ENCODE assay signal across 1 cellular context in genomic region chr6:166387642-166388325, GRCh38.
TF ChIP-seq lines count a peak whose summit lies in the region.

No MANE protein-coding gene starts in this region.

TF ChIP-seq in HepG2, 621 proteins besides CTCF, POLR2A, EP300 and RAD21 (continued from another document and continues in another):
- no peak for TF ChIP-seq AKAP8 (CRISPR knock-in tag; IDR thresholded peaks at IDR 0.05)
- peak; percentile 85 for TF ChIP-seq TARDBP (CRISPR knock-in tag; IDR thresholded peaks at IDR 0.05)
- no peak for TF ChIP-seq ZNF234 (CRISPR knock-in tag; conservative IDR thresholded peaks at IDR 0.05)
- peak; percentile 21; the same call in 1 of the 2 replicates for TF ChIP-seq ZNF160 (CRISPR knock-in tag; IDR thresholded peaks at IDR 0.05)
- no peak for TF ChIP-seq ZHX2 (IDR thresholded peaks at IDR 0.05; ENCODE audit: low read depth)
- peak; percentile 68; the same call in 1 of the 2 replicates for TF ChIP-seq ZHX2 (CRISPR knock-in tag; IDR thresholded peaks at IDR 0.05; ENCODE audit: borderline replicate concordance)
- no peak for TF ChIP-seq ZNF280D (CRISPR knock-in tag; IDR thresholded peaks at IDR 0.05)
- no peak for TF ChIP-seq CREB1 (IDR thresholded peaks at IDR 0.05)
- peak; percentile 82 for TF ChIP-seq CREB1 (CRISPR knock-in tag; IDR thresholded peaks at IDR 0.05)
- 0 out of 2 replicates have a peak, but pooled peaks have one; percentile 11 for TF ChIP-seq CREB3 (CRISPR knock-in tag; IDR thresholded peaks at IDR 0.05)
- no peak for TF ChIP-seq CENPBD1 (CRISPR knock-in tag; IDR thresholded peaks at IDR 0.05; ENCODE audit: borderline replicate concordance, low read depth)
- peak; percentile 94 for TF ChIP-seq NR2F2 (IDR thresholded peaks at IDR 0.05; ENCODE audit: borderline replicate concordance, low read depth)
- peak; percentile 41; the same call in 1 of the 2 replicates for TF ChIP-seq ZNF292 (CRISPR knock-in tag; IDR thresholded peaks at IDR 0.05; ENCODE audit: borderline replicate concordance, low read depth)
- TF ChIP-seq HIVEP1 (CRISPR knock-in tag; IDR thresholded peaks at IDR 0.05), result 0 out of 2 replicates have a peak, but pooled peaks have one; percentile 9
- TF ChIP-seq TCF12 (IDR thresholded peaks at IDR 0.05), result no peak
- peak; percentile 52; the same call in 1 of the 2 replicates for TF ChIP-seq TCF12 (CRISPR knock-in tag; IDR thresholded peaks at IDR 0.05)
- TF ChIP-seq DR1 (CRISPR knock-in tag; IDR thresholded peaks at IDR 0.05), result no peak
- no peak for TF ChIP-seq SRSF4 (IDR thresholded peaks at IDR 0.05; ENCODE audit: low read depth, low read length, poor library complexity, severe bottlenecking)
- 0 out of 2 replicates have a peak, but pooled peaks have one; percentile 55 for TF ChIP-seq REPIN1 (CRISPR knock-in tag; IDR thresholded peaks at IDR 0.05; ENCODE audit: borderline replicate concordance, low read depth)
- TF ChIP-seq ZNF513 (CRISPR knock-in tag; conservative IDR thresholded peaks at IDR 0.05), result no peak
- TF ChIP-seq ZNF570 (CRISPR knock-in tag; IDR thresholded peaks at IDR 0.05; ENCODE audit: borderline replicate concordance), result peak; percentile 41; the same call in 1 of the 2 replicates
- peak; percentile 65 for TF ChIP-seq POLR2G (IDR thresholded peaks at IDR 0.05; ENCODE audit: low read depth, low read length)
- peak; percentile 69; the same call in 1 of the 2 replicates for TF ChIP-seq ZNF749 (CRISPR knock-in tag; IDR thresholded peaks at IDR 0.05; ENCODE audit: borderline replicate concordance)
- TF ChIP-seq SRSF9 (IDR thresholded peaks at IDR 0.05; ENCODE audit: borderline replicate concordance, insufficient read depth, low read depth, low read length, poor library complexity, severe bottlenecking), result no peak
- no peak for TF ChIP-seq ZNF354B (CRISPR knock-in tag; IDR thresholded peaks at IDR 0.05)
- TF ChIP-seq IRF1 (CRISPR knock-in tag; IDR thresholded peaks at IDR 0.05; ENCODE audit: low read depth), result no peak
- TF ChIP-seq ZNF605 (CRISPR knock-in tag; IDR thresholded peaks at IDR 0.05), result peak; percentile 71
- TF ChIP-seq ZNF281 (CRISPR knock-in tag; IDR thresholded peaks at IDR 0.05; ENCODE audit: borderline replicate concordance), result no peak
- TF ChIP-seq ZZZ3 (CRISPR knock-in tag; IDR thresholded peaks at IDR 0.05; ENCODE audit: borderline replicate concordance), result no peak
- TF ChIP-seq ZBED4 (CRISPR knock-in tag; IDR thresholded peaks at IDR 0.05; ENCODE audit: borderline replicate concordance), result 0 out of 2 replicates have a peak, but pooled peaks have one; percentile 36
- TF ChIP-seq XRCC5 (optimal IDR thresholded peaks at IDR 0.05; ENCODE audit: low read length), result no peak
- TF ChIP-seq ZNF235 (CRISPR knock-in tag; IDR thresholded peaks at IDR 0.05; ENCODE audit: borderline replicate concordance), result no peak
- TF ChIP-seq ZNF367 (CRISPR knock-in tag; IDR thresholded peaks at IDR 0.05; ENCODE audit: borderline replicate concordance), result no peak
- no peak for TF ChIP-seq MAFG (CRISPR knock-in tag; IDR thresholded peaks at IDR 0.05)
- no peak for TF ChIP-seq AHR (CRISPR knock-in tag; IDR thresholded peaks at IDR 0.05)
- no peak for TF ChIP-seq HES4 (CRISPR knock-in tag; IDR thresholded peaks at IDR 0.05; ENCODE audit: borderline replicate concordance)
- TF ChIP-seq PLRG1 (conservative IDR thresholded peaks at IDR 0.05), result no peak
- TF ChIP-seq NFYB (CRISPR knock-in tag; IDR thresholded peaks at IDR 0.05), result no peak
- TF ChIP-seq TAF1 (CRISPR knock-in tag; IDR thresholded peaks at IDR 0.05), result peak; percentile 37; the same call in 1 of the 2 replicates
- TF ChIP-seq KLF9 (CRISPR knock-in tag; IDR thresholded peaks at IDR 0.05; ENCODE audit: low read depth), result no peak; the same call in 1 of the 2 replicates
- TF ChIP-seq CCAR2 (optimal IDR thresholded peaks at IDR 0.05; ENCODE audit: low read depth, low read length), result no peak
- no peak for TF ChIP-seq MTA3 (CRISPR knock-in tag; IDR thresholded peaks at IDR 0.05)
- TF ChIP-seq ATF7 (IDR thresholded peaks at IDR 0.05), result no peak
- TF ChIP-seq ATF7 (CRISPR knock-in tag; IDR thresholded peaks at IDR 0.05), result no peak
- no peak for TF ChIP-seq ZNF660 (CRISPR knock-in tag; IDR thresholded peaks at IDR 0.05; ENCODE audit: borderline replicate concordance, low read depth)
- 0 out of 2 replicates have a peak, but pooled peaks have one; percentile 79 for TF ChIP-seq ZNF879 (CRISPR knock-in tag; IDR thresholded peaks at IDR 0.05)
- TF ChIP-seq RORA (CRISPR knock-in tag; IDR thresholded peaks at IDR 0.05), result no peak
- TF ChIP-seq MED1 (CRISPR knock-in tag; IDR thresholded peaks at IDR 0.05), result peak; percentile 97
